ENCODE assay signal across 1 cellular context in the genomic region with DNA sequence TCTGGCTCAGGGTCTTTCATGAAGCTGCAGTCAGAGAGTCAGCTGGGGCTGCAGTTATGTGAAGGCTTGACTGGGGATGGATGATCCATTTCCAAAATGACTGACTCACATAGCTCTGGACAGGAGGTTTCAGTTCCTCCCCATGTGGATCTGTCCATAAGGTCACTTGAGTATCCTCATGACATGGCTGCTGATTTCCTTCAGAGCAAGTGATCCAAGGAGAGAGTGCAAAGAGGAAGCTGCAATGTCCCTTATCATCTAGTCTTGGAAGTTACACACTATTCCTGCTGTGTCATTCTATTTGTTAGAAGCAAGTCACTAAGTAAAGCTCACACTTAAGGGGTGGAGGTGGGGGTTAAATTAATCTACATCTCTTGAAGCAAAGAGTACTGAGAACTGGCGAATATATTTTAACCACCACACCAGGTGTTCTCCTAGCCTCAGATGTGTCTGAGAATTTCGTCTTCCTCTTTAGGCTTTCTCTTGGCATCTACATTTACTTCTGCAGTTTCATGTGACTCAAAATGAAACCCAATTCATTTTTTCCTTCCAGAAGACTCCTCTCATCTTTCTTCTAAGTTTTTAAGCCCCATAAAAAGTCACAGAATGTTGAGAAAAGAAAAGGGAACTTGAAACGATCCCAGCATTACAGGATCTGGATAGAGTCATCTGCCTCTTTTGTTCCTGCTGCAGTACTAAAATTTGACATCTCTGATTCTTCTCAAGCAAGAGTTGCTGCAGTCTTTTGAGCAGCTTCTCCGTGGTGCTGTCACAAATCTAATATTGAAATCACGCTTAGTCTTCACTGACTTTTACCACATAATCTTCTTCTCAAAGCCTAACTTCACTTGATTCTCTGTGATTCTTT.
TF ChIP-seq lines count a peak whose summit lies in the region.

No MANE protein-coding gene starts in this region.

TF ChIP-seq in GM12878, 131 proteins besides CTCF, POLR2A, EP300 and RAD21 (continues in another document):
- peak; percentile 63; the same call in 1 of the 2 replicates for TF ChIP-seq BCL11A (IDR thresholded peaks at IDR 0.05; ENCODE audit: low read depth, low read length)
- TF ChIP-seq, protein P1, sequence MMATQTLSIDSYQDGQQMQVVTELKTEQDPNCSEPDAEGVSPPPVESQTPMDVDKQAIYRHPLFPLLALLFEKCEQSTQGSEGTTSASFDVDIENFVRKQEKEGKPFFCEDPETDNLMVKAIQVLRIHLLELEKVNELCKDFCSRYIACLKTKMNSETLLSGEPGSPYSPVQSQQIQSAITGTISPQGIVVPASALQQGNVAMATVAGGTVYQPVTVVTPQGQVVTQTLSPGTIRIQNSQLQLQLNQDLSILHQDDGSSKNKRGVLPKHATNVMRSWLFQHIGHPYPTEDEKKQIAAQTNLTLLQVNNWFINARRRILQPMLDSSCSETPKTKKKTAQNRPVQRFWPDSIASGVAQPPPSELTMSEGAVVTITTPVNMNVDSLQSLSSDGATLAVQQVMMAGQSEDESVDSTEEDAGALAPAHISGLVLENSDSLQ (IDR thresholded peaks at IDR 0.05), result no peak
- TF ChIP-seq CHD4 (IDR thresholded peaks at IDR 0.05), result no peak
- TF ChIP-seq, protein P2, sequence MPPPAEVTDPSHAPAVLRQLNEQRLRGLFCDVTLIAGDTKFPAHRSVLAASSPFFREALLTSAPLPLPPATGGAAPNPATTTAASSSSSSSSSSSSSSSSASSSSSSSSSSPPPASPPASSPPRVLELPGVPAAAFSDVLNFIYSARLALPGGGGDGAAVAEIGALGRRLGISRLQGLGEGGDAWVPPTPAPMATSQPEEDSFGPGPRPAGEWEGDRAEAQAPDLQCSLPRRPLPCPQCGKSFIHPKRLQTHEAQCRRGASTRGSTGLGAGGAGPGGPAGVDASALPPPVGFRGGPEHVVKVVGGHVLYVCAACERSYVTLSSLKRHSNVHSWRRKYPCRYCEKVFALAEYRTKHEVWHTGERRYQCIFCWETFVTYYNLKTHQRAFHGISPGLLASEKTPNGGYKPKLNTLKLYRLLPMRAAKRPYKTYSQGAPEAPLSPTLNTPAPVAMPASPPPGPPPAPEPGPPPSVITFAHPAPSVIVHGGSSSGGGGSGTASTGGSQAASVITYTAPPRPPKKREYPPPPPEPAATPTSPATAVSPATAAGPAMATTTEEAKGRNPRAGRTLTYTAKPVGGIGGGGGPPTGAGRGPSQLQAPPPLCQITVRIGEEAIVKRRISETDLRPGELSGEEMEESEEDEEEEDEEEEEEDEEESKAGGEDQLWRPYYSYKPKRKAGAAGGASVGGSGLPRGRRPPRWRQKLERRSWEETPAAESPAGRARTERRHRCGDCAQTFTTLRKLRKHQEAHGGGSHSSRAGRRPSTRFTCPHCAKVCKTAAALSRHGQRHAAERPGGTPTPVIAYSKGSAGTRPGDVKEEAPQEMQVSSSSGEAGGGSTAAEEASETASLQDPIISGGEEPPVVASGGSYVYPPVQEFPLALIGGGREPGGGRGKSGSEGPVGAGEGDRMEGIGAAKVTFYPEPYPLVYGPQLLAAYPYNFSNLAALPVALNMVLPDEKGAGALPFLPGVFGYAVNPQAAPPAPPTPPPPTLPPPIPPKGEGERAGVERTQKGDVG (CRISPR knock-in tag; IDR thresholded peaks at IDR 0.05), result no peak
- TF ChIP-seq, protein P3, sequence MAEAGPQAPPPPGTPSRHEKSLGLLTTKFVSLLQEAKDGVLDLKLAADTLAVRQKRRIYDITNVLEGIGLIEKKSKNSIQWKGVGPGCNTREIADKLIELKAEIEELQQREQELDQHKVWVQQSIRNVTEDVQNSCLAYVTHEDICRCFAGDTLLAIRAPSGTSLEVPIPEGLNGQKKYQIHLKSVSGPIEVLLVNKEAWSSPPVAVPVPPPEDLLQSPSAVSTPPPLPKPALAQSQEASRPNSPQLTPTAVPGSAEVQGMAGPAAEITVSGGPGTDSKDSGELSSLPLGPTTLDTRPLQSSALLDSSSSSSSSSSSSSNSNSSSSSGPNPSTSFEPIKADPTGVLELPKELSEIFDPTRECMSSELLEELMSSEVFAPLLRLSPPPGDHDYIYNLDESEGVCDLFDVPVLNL (IDR thresholded peaks at IDR 0.05; ENCODE audit: low read depth, low read length), result no peak
- TF ChIP-seq, protein P4, sequence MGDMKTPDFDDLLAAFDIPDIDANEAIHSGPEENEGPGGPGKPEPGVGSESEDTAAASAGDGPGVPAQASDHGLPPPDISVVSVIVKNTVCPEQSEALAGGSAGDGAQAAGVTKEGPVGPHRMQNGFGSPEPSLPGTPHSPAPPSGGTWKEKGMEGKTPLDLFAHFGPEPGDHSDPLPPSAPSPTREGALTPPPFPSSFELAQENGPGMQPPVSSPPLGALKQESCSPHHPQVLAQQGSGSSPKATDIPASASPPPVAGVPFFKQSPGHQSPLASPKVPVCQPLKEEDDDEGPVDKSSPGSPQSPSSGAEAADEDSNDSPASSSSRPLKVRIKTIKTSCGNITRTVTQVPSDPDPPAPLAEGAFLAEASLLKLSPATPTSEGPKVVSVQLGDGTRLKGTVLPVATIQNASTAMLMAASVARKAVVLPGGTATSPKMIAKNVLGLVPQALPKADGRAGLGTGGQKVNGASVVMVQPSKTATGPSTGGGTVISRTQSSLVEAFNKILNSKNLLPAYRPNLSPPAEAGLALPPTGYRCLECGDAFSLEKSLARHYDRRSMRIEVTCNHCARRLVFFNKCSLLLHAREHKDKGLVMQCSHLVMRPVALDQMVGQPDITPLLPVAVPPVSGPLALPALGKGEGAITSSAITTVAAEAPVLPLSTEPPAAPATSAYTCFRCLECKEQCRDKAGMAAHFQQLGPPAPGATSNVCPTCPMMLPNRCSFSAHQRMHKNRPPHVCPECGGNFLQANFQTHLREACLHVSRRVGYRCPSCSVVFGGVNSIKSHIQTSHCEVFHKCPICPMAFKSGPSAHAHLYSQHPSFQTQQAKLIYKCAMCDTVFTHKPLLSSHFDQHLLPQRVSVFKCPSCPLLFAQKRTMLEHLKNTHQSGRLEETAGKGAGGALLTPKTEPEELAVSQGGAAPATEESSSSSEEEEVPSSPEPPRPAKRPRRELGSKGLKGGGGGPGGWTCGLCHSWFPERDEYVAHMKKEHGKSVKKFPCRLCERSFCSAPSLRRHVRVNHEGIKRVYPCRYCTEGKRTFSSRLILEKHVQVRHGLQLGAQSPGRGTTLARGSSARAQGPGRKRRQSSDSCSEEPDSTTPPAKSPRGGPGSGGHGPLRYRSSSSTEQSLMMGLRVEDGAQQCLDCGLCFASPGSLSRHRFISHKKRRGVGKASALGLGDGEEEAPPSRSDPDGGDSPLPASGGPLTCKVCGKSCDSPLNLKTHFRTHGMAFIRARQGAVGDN (IDR thresholded peaks at IDR 0.05), result no peak
- TF ChIP-seq PAX5 (IDR thresholded peaks at IDR 0.05; ENCODE audit: borderline replicate concordance, low read depth, low read length), result peak; percentile 28; the same call in 1 of the 2 replicates
- TF ChIP-seq, protein P5, sequence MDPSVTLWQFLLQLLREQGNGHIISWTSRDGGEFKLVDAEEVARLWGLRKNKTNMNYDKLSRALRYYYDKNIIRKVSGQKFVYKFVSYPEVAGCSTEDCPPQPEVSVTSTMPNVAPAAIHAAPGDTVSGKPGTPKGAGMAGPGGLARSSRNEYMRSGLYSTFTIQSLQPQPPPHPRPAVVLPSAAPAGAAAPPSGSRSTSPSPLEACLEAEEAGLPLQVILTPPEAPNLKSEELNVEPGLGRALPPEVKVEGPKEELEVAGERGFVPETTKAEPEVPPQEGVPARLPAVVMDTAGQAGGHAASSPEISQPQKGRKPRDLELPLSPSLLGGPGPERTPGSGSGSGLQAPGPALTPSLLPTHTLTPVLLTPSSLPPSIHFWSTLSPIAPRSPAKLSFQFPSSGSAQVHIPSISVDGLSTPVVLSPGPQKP (IDR thresholded peaks at IDR 0.05; ENCODE audit: low read depth, low read length), result no peak
- no peak for TF ChIP-seq KLF5 (IDR thresholded peaks at IDR 0.05; ENCODE audit: partially characterized antibody)
- TF ChIP-seq BHLHE40 (IDR thresholded peaks at IDR 0.05; ENCODE audit: borderline replicate concordance in 1 of 2, low read depth in 2 of 2, low read length in 1 of 2), result no peak
- no peak for TF ChIP-seq TBL1XR1 (IDR thresholded peaks at IDR 0.05; ENCODE audit: low read depth, low read length)
- TF ChIP-seq CHD2 (IDR thresholded peaks at IDR 0.05; ENCODE audit: borderline replicate concordance, low read depth, low read length), result no peak
- TF ChIP-seq ETV6 (conservative IDR thresholded peaks at IDR 0.05 in 1 of 2, IDR thresholded peaks at IDR 0.05 in 1 of 2; ENCODE audit: borderline replicate concordance in 1 of 2, low read depth in 1 of 2), result peak in 1 of 2 experiments; percentile 84; a peak in 2 of 4 replicates
- TF ChIP-seq, protein P6, sequence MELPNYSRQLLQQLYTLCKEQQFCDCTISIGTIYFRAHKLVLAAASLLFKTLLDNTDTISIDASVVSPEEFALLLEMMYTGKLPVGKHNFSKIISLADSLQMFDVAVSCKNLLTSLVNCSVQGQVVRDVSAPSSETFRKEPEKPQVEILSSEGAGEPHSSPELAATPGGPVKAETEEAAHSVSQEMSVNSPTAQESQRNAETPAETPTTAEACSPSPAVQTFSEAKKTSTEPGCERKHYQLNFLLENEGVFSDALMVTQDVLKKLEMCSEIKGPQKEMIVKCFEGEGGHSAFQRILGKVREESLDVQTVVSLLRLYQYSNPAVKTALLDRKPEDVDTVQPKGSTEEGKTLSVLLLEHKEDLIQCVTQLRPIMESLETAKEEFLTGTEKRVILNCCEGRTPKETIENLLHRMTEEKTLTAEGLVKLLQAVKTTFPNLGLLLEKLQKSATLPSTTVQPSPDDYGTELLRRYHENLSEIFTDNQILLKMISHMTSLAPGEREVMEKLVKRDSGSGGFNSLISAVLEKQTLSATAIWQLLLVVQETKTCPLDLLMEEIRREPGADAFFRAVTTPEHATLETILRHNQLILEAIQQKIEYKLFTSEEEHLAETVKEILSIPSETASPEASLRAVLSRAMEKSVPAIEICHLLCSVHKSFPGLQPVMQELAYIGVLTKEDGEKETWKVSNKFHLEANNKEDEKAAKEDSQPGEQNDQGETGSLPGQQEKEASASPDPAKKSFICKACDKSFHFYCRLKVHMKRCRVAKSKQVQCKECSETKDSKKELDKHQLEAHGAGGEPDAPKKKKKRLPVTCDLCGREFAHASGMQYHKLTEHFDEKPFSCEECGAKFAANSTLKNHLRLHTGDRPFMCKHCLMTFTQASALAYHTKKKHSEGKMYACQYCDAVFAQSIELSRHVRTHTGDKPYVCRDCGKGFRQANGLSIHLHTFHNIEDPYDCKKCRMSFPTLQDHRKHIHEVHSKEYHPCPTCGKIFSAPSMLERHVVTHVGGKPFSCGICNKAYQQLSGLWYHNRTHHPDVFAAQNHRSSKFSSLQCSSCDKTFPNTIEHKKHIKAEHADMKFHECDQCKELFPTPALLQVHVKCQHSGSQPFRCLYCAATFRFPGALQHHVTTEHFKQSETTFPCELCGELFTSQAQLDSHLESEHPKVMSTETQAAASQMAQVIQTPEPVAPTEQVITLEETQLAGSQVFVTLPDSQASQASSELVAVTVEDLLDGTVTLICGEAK (IDR thresholded peaks at IDR 0.05; ENCODE audit: borderline replicate concordance), result no peak
- peak; percentile 87 to 89 for TF ChIP-seq IKZF2 (IDR thresholded peaks at IDR 0.05)
- peak; percentile 69; the same call in 1 of the 2 replicates for TF ChIP-seq IRF4 (IDR thresholded peaks at IDR 0.05; ENCODE audit: low read depth, low read length)
- TF ChIP-seq, protein P7, sequence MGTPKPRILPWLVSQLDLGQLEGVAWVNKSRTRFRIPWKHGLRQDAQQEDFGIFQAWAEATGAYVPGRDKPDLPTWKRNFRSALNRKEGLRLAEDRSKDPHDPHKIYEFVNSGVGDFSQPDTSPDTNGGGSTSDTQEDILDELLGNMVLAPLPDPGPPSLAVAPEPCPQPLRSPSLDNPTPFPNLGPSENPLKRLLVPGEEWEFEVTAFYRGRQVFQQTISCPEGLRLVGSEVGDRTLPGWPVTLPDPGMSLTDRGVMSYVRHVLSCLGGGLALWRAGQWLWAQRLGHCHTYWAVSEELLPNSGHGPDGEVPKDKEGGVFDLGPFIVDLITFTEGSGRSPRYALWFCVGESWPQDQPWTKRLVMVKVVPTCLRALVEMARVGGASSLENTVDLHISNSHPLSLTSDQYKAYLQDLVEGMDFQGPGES (IDR thresholded peaks at IDR 0.05), result no peak
- TF ChIP-seq, protein P8, sequence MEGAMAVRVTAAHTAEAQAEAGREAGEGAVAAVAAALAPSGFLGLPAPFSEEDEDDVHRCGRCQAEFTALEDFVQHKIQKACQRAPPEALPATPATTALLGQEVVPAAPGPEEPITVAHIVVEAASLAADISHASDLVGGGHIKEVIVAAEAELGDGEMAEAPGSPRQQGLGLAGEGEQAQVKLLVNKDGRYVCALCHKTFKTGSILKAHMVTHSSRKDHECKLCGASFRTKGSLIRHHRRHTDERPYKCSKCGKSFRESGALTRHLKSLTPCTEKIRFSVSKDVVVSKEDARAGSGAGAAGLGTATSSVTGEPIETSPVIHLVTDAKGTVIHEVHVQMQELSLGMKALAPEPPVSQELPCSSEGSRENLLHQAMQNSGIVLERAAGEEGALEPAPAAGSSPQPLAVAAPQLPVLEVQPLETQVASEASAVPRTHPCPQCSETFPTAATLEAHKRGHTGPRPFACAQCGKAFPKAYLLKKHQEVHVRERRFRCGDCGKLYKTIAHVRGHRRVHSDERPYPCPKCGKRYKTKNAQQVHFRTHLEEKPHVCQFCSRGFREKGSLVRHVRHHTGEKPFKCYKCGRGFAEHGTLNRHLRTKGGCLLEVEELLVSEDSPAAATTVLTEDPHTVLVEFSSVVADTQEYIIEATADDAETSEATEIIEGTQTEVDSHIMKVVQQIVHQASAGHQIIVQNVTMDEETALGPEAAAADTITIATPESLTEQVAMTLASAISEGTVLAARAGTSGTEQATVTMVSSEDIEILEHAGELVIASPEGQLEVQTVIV (IDR thresholded peaks at IDR 0.05; ENCODE audit: borderline replicate concordance, partially characterized antibody), result no peak
- TF ChIP-seq NFXL1 (IDR thresholded peaks at IDR 0.05; ENCODE audit: borderline replicate concordance), result no peak
- TF ChIP-seq NFIC (IDR thresholded peaks at IDR 0.05; ENCODE audit: low read depth, low read length), result peak; percentile 95
- TF ChIP-seq SMAD5 (IDR thresholded peaks at IDR 0.05; ENCODE audit: low read depth), result no peak
- peak; percentile 62; the same call in 1 of the 2 replicates for TF ChIP-seq JUND (IDR thresholded peaks at IDR 0.05; ENCODE audit: low read depth, low read length)
- no peak for TF ChIP-seq SMC3 (IDR thresholded peaks at IDR 0.05; ENCODE audit: borderline replicate concordance, low read length)
- no peak for TF ChIP-seq ZNF384 (IDR thresholded peaks at IDR 0.05; ENCODE audit: borderline replicate concordance, low read depth, low read length)
- TF ChIP-seq, protein P9, sequence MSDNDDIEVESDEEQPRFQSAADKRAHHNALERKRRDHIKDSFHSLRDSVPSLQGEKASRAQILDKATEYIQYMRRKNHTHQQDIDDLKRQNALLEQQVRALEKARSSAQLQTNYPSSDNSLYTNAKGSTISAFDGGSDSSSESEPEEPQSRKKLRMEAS (IDR thresholded peaks at IDR 0.05; ENCODE audit: low read depth, low read length), result no peak
- peak; percentile 48; the same call in 1 of the 2 replicates for TF ChIP-seq CREM (IDR thresholded peaks at IDR 0.05; ENCODE audit: low read depth)
